1 cellular context compared by ENCODE assay signal in the genomic region with DNA sequence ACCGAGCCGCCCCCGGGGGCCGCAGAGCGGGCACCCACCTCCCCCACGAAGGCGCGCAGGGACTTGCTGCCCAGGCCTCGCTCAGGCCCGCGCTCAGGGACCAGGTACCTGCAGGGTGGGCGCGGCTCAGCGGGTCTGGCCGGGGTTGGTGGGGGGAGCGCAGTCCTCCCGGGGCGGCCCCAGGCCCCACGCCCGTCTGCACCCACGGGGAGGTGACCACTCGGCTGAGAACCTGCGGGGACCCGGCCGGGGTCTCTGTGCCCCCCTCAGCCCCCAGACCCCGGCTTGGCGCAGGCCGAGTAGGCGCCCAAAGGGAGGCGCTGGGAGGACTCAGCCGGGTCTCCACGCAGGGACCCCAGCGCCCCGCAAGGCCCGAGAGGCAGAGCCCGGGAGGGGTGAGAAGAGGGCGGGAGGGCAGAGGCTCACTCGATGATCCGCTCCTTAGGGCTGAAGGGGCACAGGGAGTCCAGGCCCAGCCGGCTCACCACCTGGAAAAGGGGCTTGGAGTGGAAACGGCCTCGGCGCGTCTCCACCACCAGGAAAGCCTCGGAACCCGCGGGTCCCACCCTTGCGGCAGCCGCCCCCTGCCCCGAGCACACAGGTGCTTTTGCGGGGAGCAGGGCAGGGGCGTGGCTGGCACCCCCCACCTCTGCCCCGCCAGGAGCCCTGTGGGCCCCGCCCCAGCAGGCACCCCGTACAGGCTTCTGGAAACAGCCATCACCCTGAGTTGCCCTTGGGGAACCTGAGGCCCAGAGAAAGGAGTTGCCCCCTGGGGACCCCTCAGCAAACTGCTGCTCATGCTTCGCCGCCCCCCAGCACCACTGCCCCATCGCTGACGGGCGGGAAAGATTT.
TF ChIP-seq lines count a peak whose summit lies in the region.

No MANE protein-coding gene starts in this region.

TF ChIP-seq in K562, 482 proteins besides CTCF, POLR2A, EP300 and RAD21:
- TF ChIP-seq, protein P1, sequence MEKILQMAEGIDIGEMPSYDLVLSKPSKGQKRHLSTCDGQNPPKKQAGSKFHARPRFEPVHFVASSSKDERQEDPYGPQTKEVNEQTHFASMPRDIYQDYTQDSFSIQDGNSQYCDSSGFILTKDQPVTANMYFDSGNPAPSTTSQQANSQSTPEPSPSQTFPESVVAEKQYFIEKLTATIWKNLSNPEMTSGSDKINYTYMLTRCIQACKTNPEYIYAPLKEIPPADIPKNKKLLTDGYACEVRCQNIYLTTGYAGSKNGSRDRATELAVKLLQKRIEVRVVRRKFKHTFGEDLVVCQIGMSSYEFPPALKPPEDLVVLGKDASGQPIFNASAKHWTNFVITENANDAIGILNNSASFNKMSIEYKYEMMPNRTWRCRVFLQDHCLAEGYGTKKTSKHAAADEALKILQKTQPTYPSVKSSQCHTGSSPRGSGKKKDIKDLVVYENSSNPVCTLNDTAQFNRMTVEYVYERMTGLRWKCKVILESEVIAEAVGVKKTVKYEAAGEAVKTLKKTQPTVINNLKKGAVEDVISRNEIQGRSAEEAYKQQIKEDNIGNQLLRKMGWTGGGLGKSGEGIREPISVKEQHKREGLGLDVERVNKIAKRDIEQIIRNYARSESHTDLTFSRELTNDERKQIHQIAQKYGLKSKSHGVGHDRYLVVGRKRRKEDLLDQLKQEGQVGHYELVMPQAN (IDR thresholded peaks at IDR 0.05; ENCODE audit: borderline replicate concordance): no peak
- no peak for TF ChIP-seq RBM34 (IDR thresholded peaks at IDR 0.05; ENCODE audit: borderline replicate concordance, insufficient read depth, low read length)
- TF ChIP-seq SMARCC2 (IDR thresholded peaks at IDR 0.05; ENCODE audit: low read depth): no peak
- no peak for TF ChIP-seq ELF1 (tag; IDR thresholded peaks at IDR 0.05)
- TF ChIP-seq, protein P2, sequence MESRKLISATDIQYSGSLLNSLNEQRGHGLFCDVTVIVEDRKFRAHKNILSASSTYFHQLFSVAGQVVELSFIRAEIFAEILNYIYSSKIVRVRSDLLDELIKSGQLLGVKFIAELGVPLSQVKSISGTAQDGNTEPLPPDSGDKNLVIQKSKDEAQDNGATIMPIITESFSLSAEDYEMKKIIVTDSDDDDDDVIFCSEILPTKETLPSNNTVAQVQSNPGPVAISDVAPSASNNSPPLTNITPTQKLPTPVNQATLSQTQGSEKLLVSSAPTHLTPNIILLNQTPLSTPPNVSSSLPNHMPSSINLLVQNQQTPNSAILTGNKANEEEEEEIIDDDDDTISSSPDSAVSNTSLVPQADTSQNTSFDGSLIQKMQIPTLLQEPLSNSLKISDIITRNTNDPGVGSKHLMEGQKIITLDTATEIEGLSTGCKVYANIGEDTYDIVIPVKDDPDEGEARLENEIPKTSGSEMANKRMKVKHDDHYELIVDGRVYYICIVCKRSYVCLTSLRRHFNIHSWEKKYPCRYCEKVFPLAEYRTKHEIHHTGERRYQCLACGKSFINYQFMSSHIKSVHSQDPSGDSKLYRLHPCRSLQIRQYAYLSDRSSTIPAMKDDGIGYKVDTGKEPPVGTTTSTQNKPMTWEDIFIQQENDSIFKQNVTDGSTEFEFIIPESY (CRISPR knock-in tag; IDR thresholded peaks at IDR 0.05): peak; percentile 68
- no peak for TF ChIP-seq HMG20B (CRISPR knock-in tag; IDR thresholded peaks at IDR 0.05)
